In the genomic region with DNA sequence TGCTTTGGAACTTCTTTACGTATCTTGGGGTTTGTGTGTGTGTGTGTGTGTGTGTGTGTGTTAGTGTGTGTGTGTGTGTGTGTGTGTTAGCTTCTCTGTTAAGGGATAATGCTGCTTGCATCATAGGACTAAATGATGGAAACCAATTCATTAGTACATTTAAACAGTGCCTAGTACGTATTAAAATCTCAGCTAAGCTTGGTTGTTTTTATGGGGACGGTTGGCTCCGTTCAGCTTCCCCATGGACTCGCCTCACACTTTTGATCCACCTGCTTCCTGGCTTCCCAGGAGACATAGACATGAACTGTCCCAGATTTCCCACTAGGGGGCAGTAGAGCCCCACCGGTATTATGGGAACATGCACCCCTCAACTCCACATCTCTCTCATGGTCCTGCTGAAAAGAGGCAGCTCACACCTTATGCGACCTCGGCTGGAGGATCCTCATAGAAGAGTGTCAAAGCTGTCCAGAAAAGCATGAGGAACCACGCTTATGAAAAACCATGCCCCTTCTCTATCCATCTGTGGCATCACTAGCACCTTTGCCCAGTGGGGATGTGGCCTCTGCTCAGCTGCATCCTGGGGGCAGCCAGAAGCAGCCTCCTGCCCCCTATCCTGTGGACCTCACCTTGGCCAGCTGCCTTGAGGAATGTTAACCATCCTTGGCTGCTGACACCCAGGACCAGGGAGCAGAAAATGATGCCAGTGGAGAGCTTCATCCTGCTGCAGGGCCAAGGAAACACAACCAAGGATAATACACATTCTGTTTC, we compare ENCODE assay signal across 1 cellular context.
TF ChIP-seq lines count a peak whose summit lies in the region.

No MANE protein-coding gene starts in this region.

TF ChIP-seq in H1, 55 proteins besides CTCF, POLR2A, EP300 and RAD21:
- TF ChIP-seq E2F6 (IDR thresholded peaks at IDR 0.05), result peak; percentile 57
- TF ChIP-seq, protein P1, sequence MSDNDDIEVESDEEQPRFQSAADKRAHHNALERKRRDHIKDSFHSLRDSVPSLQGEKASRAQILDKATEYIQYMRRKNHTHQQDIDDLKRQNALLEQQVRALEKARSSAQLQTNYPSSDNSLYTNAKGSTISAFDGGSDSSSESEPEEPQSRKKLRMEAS (IDR thresholded peaks at IDR 0.05), result peak; percentile 68; the same call in 1 of the 2 replicates
- TF ChIP-seq SP1 (IDR thresholded peaks at IDR 0.05; ENCODE audit: low read depth, low read length), result no peak
